13 cellular contexts compared by ENCODE assay signal in the genomic region with DNA sequence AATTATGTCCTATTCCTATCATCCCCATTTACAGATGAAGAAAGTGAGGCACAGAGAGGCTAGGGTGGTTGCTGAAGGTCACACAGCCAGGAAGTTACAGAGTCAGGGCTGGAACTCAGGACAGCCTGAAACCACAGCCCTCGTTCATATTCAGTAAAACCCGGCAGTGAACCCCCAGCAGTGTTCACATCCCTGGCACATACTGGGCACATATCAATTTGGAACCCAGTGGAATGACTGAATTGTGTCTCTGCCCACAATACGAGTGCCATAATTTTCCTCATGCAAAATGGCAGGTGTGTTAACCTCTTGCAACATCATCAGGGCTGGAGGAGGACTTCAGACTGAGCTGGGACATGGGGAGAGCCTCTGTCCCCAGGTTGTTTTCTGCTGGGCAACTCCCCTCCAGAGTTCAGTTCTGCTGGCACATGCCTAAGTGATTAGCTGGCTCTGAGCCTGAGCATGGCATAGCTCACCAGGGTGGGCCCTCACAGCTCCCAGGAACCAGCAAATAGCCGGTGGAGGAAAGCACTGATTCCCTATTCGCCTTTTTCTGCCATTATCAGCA. TPM values are rescaled to one million over a fixed set of nuclear protein-coding genes. Genes with fewer than 3 reads are reported as not detected.
DNase-seq lines count a peak whose midpoint lies in the region; ATAC-seq, FAIRE-seq and TF ChIP-seq lines count a peak whose summit lies in the region.
"Had no signal": no experiment of that assay in that cellular context is flagged by ENCODE, and none has a peak within 500 bp of the region (broad histone marks: within the 10 kb centered on the region; RNA-seq: fewer than 3 reads in every experiment).

No MANE protein-coding gene starts in this region.

- DNase-seq in EH (ENCODE audit: low read depth) (peak; percentile 32), NT2/D1 (ENCODE audit: low read depth, low spot score) (no peak), dorsolateral prefrontal cortex (no peak), neural crest cell (ENCODE audit: low read depth, low spot score) (no peak), frontal cortex (ENCODE audit: low spot score in 2 of 2) (no peak), ovary (no peak), AG08396 (ENCODE audit: low spot score) (no peak)
- DNase-seq: activated T-cell treated with anti-CD3 and anti-CD28 coated beads, Interleukin-2, amount 50 U/mL, for 4 hours; H9; T-helper 17 cell had no signal

- H3K36me3 ChIP-seq in NT2/D1 (ENCODE audit: insufficient read depth, insufficient read length, low read length) (peaks cover 17% of the 10 kb centered on the region), ovary (no peaks in the 10 kb centered on the region)

- TF ChIP-seq CTCF in dorsolateral prefrontal cortex (IDR thresholded peaks at IDR 0.05 in 54 of 56, conservative IDR thresholded peaks at IDR 0.05 in 2 of 56; ENCODE audit: low read depth in 1 of 56, partially characterized antibody in 56 of 56) (no peak), neural crest cell (conservative IDR thresholded peaks at IDR 0.05) (no peak), ovary (IDR thresholded peaks at IDR 0.05) (no peak)

- H3K27me3 ChIP-seq in NT2/D1 (ENCODE audit: insufficient read depth, insufficient read length) (no peaks in the 10 kb centered on the region), dorsolateral prefrontal cortex (no peaks in the 10 kb centered on the region), ovary (no peaks in the 10 kb centered on the region)

- H3K27ac ChIP-seq in dorsolateral prefrontal cortex (peak overlapping the region in 58 of 59 donors; percentile 12 to 97 (median 91)), ovary (no peak overlapping the region)

- H3K27me3 Mint-ChIP-seq in neural crest cell (ENCODE audit: low read depth) = no peaks in the 10 kb centered on the region
- H3K27me3 Mint-ChIP-seq: T-helper 17 cell had no signal

- no peak for ATAC-seq in GM18909 (IDR thresholded peaks at IDR 0.05; ENCODE audit: poor library complexity, unreplicated experiment)
- ATAC-seq: activated T-cell treated with anti-CD3 and anti-CD28 coated beads, Interleukin-2, amount 50 U/mL, for 4 hours; T-helper 17 cell had no signal

- WGBS in ovary, 3 donors = 84 to 86% (median 86%) methylated on average over 5 of the region's 5 CpGs

- no peaks in the 10 kb centered on the region for H3K9me3 ChIP-seq in NT2/D1 (ENCODE audit: insufficient read depth, low read length)
- no peaks in the 10 kb centered on the region for H3K9me3 ChIP-seq in ovary

- H3K36me3 Mint-ChIP-seq in neural crest cell (ENCODE audit: low read depth) = no peaks in the 10 kb centered on the region

- no peak for TF ChIP-seq EP300 in ovary (IDR thresholded peaks at IDR 0.05)

- no peak for TF ChIP-seq POLR2A in ovary (IDR thresholded peaks at IDR 0.05)

- no peak overlapping the region for H3K27ac Mint-ChIP-seq in neural crest cell (ENCODE audit: unreplicated experiment)

- H3K9me3 Mint-ChIP-seq in neural crest cell = no peaks in the 10 kb centered on the region
- H3K9me3 Mint-ChIP-seq: activated T-cell treated with anti-CD3 and anti-CD28 coated beads, Interleukin-2, amount 50 U/mL, for 4 hours had no signal

- H3K4me3 ChIP-seq in NT2/D1 (ENCODE audit: insufficient read length, low read depth) = no peak overlapping the region
- peak overlapping the region in 4 of 59 donors; percentile 95 to 99 (median 96) for H3K4me3 ChIP-seq in dorsolateral prefrontal cortex
- H3K4me3 ChIP-seq in ovary = no peak overlapping the region

- peaks cover 33% of the 10 kb centered on the region for H3K4me1 Mint-ChIP-seq in neural crest cell

- peak overlapping the region; percentile 99 for H3K4me3 Mint-ChIP-seq in neural crest cell

- intact Hi-C loops in dorsolateral prefrontal cortex (cut with DNase I) (loop anchor here (5.0 to 10.0 kb wide), 3 partner anchors 78 to 132 kb away; partner anchors contain the start of gene TCTN1 (in 2 of the 2)), ovary (cut with DNase I) (no loop called here)

- H3K9ac ChIP-seq in NT2/D1 (ENCODE audit: insufficient read length, low read depth) = peak overlapping the region; percentile 29

- no peak for FAIRE-seq in frontal cortex (lab: Jason Lieb, UNC)
- FAIRE-seq: colon, D721Med had no signal

- H3K4me1 ChIP-seq in NT2/D1 (ENCODE audit: insufficient read depth, insufficient read length) (peaks cover 11% of the 10 kb centered on the region), ovary (ENCODE audit: insufficient read depth) (peaks cover 5% of the 10 kb centered on the region)

RNA-seq across cellular contexts. Expression of gene PPP1CC, which starts 2.1 kb away (rescaled TPM):
- total RNA-seq in dorsolateral prefrontal cortex = 100 to 1,000 TPM in 17 of 120 experiments, 10 to 100 TPM in 103; 59.0 to 118 (median 84.9) TPM
- 288 and 293 TPM in 2 replicates for total RNA-seq in neural crest cell
- 140 TPM for total RNA-seq in frontal cortex
- total RNA-seq in ovary = 100 to 1,000 TPM; 102 to 143 (median 126) TPM
- 100 to 1,000 TPM in 1 of 2 donors, 10 to 100 TPM in 1; 94.4 to 158 TPM for polyA plus RNA-seq in ovary

RNA-seq across cellular contexts. Expression of gene HVCN1, which starts 55.9 kb away (rescaled TPM):
- total RNA-seq in dorsolateral prefrontal cortex (10 to 100 TPM in 66 of 120 experiments, 1 to 10 TPM in 54; 3.9 to 31.3 (median 10.4) TPM), neural crest cell (3.8 and 4.9 TPM in 2 replicates), frontal cortex (7.3 TPM), ovary (10 to 100 TPM in 5 of 7 donors, 1 to 10 TPM in 2; 6.4 to 14.5 (median 10.5) TPM)
- polyA plus RNA-seq in ovary = 10 to 100 TPM; 14.6 to 19.4 TPM

Comparison
In these comparisons a context has a peak if more than half of its experiments do, and no peak if none do; other contexts are left out.
1. H3K27ac ChIP-seq: peak in dorsolateral prefrontal cortex (58 of 59); none in ovary (0 of 2).
2. intact Hi-C loops: an anchor here in dorsolateral prefrontal cortex (5.0 to 10.0 kb wide); none called in ovary.